In genomic region chr3:13475871-13476590, GRCh38 we compare ENCODE assay signal across 2 cellular contexts.
TF ChIP-seq lines count a peak whose summit lies in the region.

No MANE protein-coding gene starts in this region.

TF ChIP-seq in HepG2, 621 proteins besides CTCF, POLR2A, EP300 and RAD21 (continues in another document):
- TF ChIP-seq KDM1A (CRISPR knock-in tag; IDR thresholded peaks at IDR 0.05) = peak; percentile 85
- no peak for TF ChIP-seq GMEB1 (CRISPR knock-in tag; IDR thresholded peaks at IDR 0.05; ENCODE audit: borderline replicate concordance)
- TF ChIP-seq ZNF709 (CRISPR knock-in tag; IDR thresholded peaks at IDR 0.05) = no peak
- no peak for TF ChIP-seq NFKBIZ (CRISPR knock-in tag; IDR thresholded peaks at IDR 0.05)
- TF ChIP-seq HBP1 (CRISPR knock-in tag; IDR thresholded peaks at IDR 0.05; ENCODE audit: low read depth) = no peak
- peak; percentile 37; the same call in 1 of the 2 replicates for TF ChIP-seq TFDP1 (CRISPR knock-in tag; IDR thresholded peaks at IDR 0.05; ENCODE audit: borderline replicate concordance)
- TF ChIP-seq FOXK2 (IDR thresholded peaks at IDR 0.05) = peak; percentile 57; the same call in 1 of the 2 replicates
- no peak for TF ChIP-seq TBP (CRISPR knock-in tag; IDR thresholded peaks at IDR 0.05)
- TF ChIP-seq ZNF749 (CRISPR knock-in tag; IDR thresholded peaks at IDR 0.05; ENCODE audit: borderline replicate concordance) = no peak
- TF ChIP-seq ZBTB4 (CRISPR knock-in tag; IDR thresholded peaks at IDR 0.05; ENCODE audit: borderline replicate concordance) = no peak
- no peak for TF ChIP-seq JUNB (CRISPR knock-in tag; IDR thresholded peaks at IDR 0.05; ENCODE audit: borderline replicate concordance)
- TF ChIP-seq TOE1 (CRISPR knock-in tag; IDR thresholded peaks at IDR 0.05) = no peak
- TF ChIP-seq ZNF674 (CRISPR knock-in tag; IDR thresholded peaks at IDR 0.05; ENCODE audit: low read depth) = no peak
- TF ChIP-seq MZF1 (CRISPR knock-in tag; IDR thresholded peaks at IDR 0.05; ENCODE audit: borderline replicate concordance) = no peak
- TF ChIP-seq ATF6 (CRISPR knock-in tag; conservative IDR thresholded peaks at IDR 0.05) = no peak
- TF ChIP-seq ZNF747 (CRISPR knock-in tag; IDR thresholded peaks at IDR 0.05; ENCODE audit: borderline replicate concordance) = no peak
- no peak for TF ChIP-seq SIN3B (IDR thresholded peaks at IDR 0.05; ENCODE audit: low read length)
- no peak for TF ChIP-seq TP53 (CRISPR knock-in tag; conservative IDR thresholded peaks at IDR 0.05)
- TF ChIP-seq REL (CRISPR knock-in tag; conservative IDR thresholded peaks at IDR 0.05) = no peak
- TF ChIP-seq CREM (IDR thresholded peaks at IDR 0.05) = no peak
- no peak for TF ChIP-seq CREM (CRISPR knock-in tag; IDR thresholded peaks at IDR 0.05)
- peak; percentile 74; the same call in 1 of the 2 replicates for TF ChIP-seq ZNF792 (CRISPR knock-in tag; IDR thresholded peaks at IDR 0.05)
- no peak; the same call in 1 of the 2 replicates for TF ChIP-seq KDM5B (CRISPR knock-in tag; IDR thresholded peaks at IDR 0.05; ENCODE audit: borderline replicate concordance)
- no peak for TF ChIP-seq HOXA9 (CRISPR knock-in tag; IDR thresholded peaks at IDR 0.05; ENCODE audit: borderline replicate concordance)

TF ChIP-seq in GM12891, 5 proteins besides CTCF, POLR2A, EP300 and RAD21:
- TF ChIP-seq TAF1 (IDR thresholded peaks at IDR 0.05; ENCODE audit: low read depth, low read length) = no peak
- TF ChIP-seq POLR2AphosphoS5 (IDR thresholded peaks at IDR 0.05; ENCODE audit: low read depth, low read length) = no peak
- no peak for TF ChIP-seq SPI1 (IDR thresholded peaks at IDR 0.05; ENCODE audit: low read depth, low read length)
- no peak for TF ChIP-seq PAX5 (IDR thresholded peaks at IDR 0.05; ENCODE audit: insufficient read depth, low read length, severe bottlenecking)
- no peak for TF ChIP-seq POU2F2 (IDR thresholded peaks at IDR 0.05; ENCODE audit: low read depth, low read length)
TF ChIP-seq in GM12891: peak in this region for 0.
